ENCODE assay signal across 14 cellular contexts in the genomic region with DNA sequence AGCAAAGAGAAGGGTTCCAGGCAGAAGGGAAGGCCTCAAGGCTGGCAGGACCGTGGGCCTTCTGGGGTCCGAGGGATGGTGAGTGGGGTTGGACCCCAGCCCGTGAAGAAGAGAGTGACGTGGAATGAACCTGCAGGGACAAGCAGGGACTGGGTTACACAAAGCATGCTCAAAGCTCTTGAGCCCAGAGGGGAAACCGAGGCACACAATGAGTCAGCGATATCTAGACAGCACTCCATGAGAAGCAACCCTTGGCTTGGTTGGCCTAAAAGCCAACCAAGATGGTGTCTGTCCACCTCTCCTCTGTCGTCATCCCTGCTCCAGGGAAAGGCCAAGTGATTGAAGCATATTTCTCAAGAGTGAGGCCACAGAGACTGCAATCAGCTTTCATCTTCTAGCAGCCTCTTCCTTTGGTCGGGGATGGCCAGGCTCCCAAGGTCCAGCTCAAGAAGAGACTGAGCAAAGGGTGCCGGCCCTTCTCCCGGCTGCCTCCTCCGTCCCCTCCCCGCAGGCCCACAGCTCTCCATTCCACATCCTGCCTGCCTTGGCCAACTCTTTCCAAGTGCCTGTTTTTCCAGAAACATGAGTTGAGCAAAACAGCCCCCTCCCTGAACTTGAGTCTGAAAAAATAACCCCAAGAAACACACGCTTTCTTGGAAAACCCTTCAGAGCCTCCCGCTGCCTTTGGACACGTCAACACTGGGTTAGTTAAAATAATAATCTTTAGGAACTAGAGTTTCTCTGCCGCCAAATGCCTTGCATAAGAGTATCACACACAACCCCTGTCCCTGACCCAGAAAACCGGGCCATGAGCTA.
A peak's percentile ranks its signal among the peaks of the same experiment; 100 is the strongest.
DNase-seq lines count a peak whose midpoint lies in the region; ATAC-seq and TF ChIP-seq lines count a peak whose summit lies in the region.
"Had no signal": no experiment of that assay in that cellular context is flagged by ENCODE, and none has a peak within 500 bp of the region (broad histone marks: within the 10 kb centered on the region; RNA-seq: fewer than 3 reads in every experiment).

No MANE protein-coding gene starts in this region.

- peak overlapping the region; percentile 25 to 76 (median 65) for H3K27ac ChIP-seq in Peyer's patch
- no peak overlapping the region for H3K27ac ChIP-seq in PC-9

- DNase-seq in Peyer's patch = peak in 1 of 3 donors; percentile 65
- DNase-seq in fibroblast of pulmonary artery (ENCODE audit: low read depth) = peak; percentile 76
- DNase-seq in mucosa of descending colon = peak; percentile 32 to 63 (median 34)
- peak; percentile 98 for DNase-seq in stromal cell of bone marrow (ENCODE audit: low read depth)
- DNase-seq in NCI-H2029 treated with DMSO at 0.1 percent for 48 hours (lab: John Stamatoyannopoulos, UW) = no peak
- DNase-seq in PC-9 = no peak
- no peak for DNase-seq in activated CD4-positive, alpha-beta T cell treated with anti-CD3 and anti-CD28 coated beads, Interleukin-2, amount 10 ng/mL, durations not matched to agents 7 days and 5 days
- DNase-seq: activated CD4-positive, alpha-beta memory T cell treated with anti-CD3 and anti-CD28 coated beads, Interleukin-2, amount 10 ng/mL, durations not matched to agents 7 days and 5 days; activated gamma-delta T cell treated with Interleukin-2 at 50 U/mL for 16 hours; CD4-positive, CD25-positive, alpha-beta regulatory T cell; T-helper 17 cell had no signal

- H3K36me3 ChIP-seq in Peyer's patch (no peaks in the 10 kb centered on the region), mucosa of descending colon (ENCODE audit: low read depth) (no peaks in the 10 kb centered on the region), PC-9 (ENCODE audit: low read depth) (no peaks in the 10 kb centered on the region)

- no peak for TF ChIP-seq CTCF in Peyer's patch (IDR thresholded peaks at IDR 0.05)
- no peak for TF ChIP-seq CTCF in fibroblast of pulmonary artery (IDR thresholded peaks at IDR 0.05; ENCODE audit: low read length, missing control alignments)
- TF ChIP-seq CTCF in mucosa of descending colon (IDR thresholded peaks at IDR 0.05) = no peak
- no peak for TF ChIP-seq CTCF in PC-9 (conservative IDR thresholded peaks at IDR 0.05)

- H3K27ac Mint-ChIP-seq in activated CD4-positive, alpha-beta T cell treated with anti-CD3 and anti-CD28 coated beads, Interleukin-2, amount 10 ng/mL, durations not matched to agents 7 days and 5 days = no peak overlapping the region
- H3K27ac Mint-ChIP-seq: activated CD4-positive, alpha-beta memory T cell treated with anti-CD3 and anti-CD28 coated beads, Interleukin-2, amount 10 ng/mL, durations not matched to agents 7 days and 5 days; CD4-positive, CD25-positive, alpha-beta regulatory T cell; T-helper 17 cell had no signal

- no peaks in the 10 kb centered on the region for H3K9me3 ChIP-seq in Peyer's patch
- no peaks in the 10 kb centered on the region for H3K9me3 ChIP-seq in mucosa of descending colon
- no peaks in the 10 kb centered on the region for H3K9me3 ChIP-seq in PC-9 (ENCODE audit: insufficient read depth, low read depth)

- intact Hi-C loops in mucosa of descending colon (cut with DNase I, micrococcal nuclease) = no loop called here
- intact Hi-C loops in PC-9 (cut with micrococcal nuclease; ENCODE audit: unreplicated experiment) = no loop called here

- no peak overlapping the region for H3K4me3 ChIP-seq in Peyer's patch
- no peak overlapping the region for H3K4me3 ChIP-seq in fibroblast of pulmonary artery (replicated peaks; ENCODE audit: low read depth, low read length)
- H3K4me3 ChIP-seq in mucosa of descending colon = no peak overlapping the region
- no peak overlapping the region for H3K4me3 ChIP-seq in PC-9
- H3K4me3 ChIP-seq: skin epidermis had no signal

- no peak for ATAC-seq in mucosa of descending colon
- ATAC-seq in GM19395 (IDR thresholded peaks at IDR 0.05; ENCODE audit: unreplicated experiment) = no peak
- ATAC-seq: Panc1, T-helper 17 cell had no signal

- no peak overlapping the region for H2AFZ ChIP-seq in PC-9

- no peaks in the 10 kb centered on the region for H3K4me1 Mint-ChIP-seq in activated CD4-positive, alpha-beta T cell treated with anti-CD3 and anti-CD28 coated beads, Interleukin-2, amount 10 ng/mL, durations not matched to agents 7 days and 5 days
- H3K4me1 Mint-ChIP-seq: activated CD4-positive, alpha-beta memory T cell treated with anti-CD3 and anti-CD28 coated beads, Interleukin-2, amount 10 ng/mL, durations not matched to agents 7 days and 5 days; CD4-positive, CD25-positive, alpha-beta regulatory T cell had no signal

- CTCF ChIA-PET in PC-9 (lab: Charles Lee) = no interaction called here
- CTCF ChIA-PET in activated CD4-positive, alpha-beta T cell treated with anti-CD3 and anti-CD28 coated beads, Interleukin-2, amount 10 ng/mL, durations not matched to agents 7 days and 5 days (lab: Charles Lee) = no interaction called here

- no peaks in the 10 kb centered on the region for H3F3A ChIP-seq in PC-9 (ENCODE audit: insufficient read depth, low read depth)

- H3K9me2 ChIP-seq in PC-9 (ENCODE audit: insufficient read depth) = no peaks in the 10 kb centered on the region

- peaks cover 10% of the 10 kb centered on the region for H3K27me3 Mint-ChIP-seq in activated CD4-positive, alpha-beta T cell treated with anti-CD3 and anti-CD28 coated beads, Interleukin-2, amount 10 ng/mL, durations not matched to agents 7 days and 5 days
- H3K27me3 Mint-ChIP-seq: CD4-positive, CD25-positive, alpha-beta regulatory T cell had no signal

- no peak overlapping the region for H3K4me2 ChIP-seq in PC-9

- no peaks in the 10 kb centered on the region for H3K36me3 Mint-ChIP-seq in activated CD4-positive, alpha-beta T cell treated with anti-CD3 and anti-CD28 coated beads, Interleukin-2, amount 10 ng/mL, durations not matched to agents 7 days and 5 days (ENCODE audit: low read depth)
- H3K36me3 Mint-ChIP-seq: CD4-positive, CD25-positive, alpha-beta regulatory T cell had no signal

- H4K20me1 ChIP-seq in PC-9 (ENCODE audit: insufficient read depth) = no peaks in the 10 kb centered on the region

- TF ChIP-seq POLR2A in Peyer's patch (IDR thresholded peaks at IDR 0.05) = no peak

- no peaks in the 10 kb centered on the region for H3K79me2 ChIP-seq in PC-9 (ENCODE audit: low read depth)

- POLR2A ChIA-PET in PC-9 (lab: Charles Lee; ENCODE audit: unreplicated experiment) = no interaction called here
- POLR2A ChIA-PET in activated CD4-positive, alpha-beta T cell treated with anti-CD3 and anti-CD28 coated beads, Interleukin-2, amount 10 ng/mL, durations not matched to agents 7 days and 5 days (lab: Charles Lee) = no interaction called here

- H3K4me1 ChIP-seq in Peyer's patch (peaks cover 0 to 19% (median 0%) of the 10 kb centered on the region in 4 donors), mucosa of descending colon (ENCODE audit: low read depth) (no peaks in the 10 kb centered on the region), PC-9 (replicated peaks; ENCODE audit: insufficient read depth) (no peaks in the 10 kb centered on the region)

- BruUV-seq in PC-9 (replicated peaks; lab: Mats Ljungman, UMichigan) = no TSS peak

- no peak overlapping the region for H3K4me3 Mint-ChIP-seq in activated CD4-positive, alpha-beta T cell treated with anti-CD3 and anti-CD28 coated beads, Interleukin-2, amount 10 ng/mL, durations not matched to agents 7 days and 5 days
- H3K4me3 Mint-ChIP-seq: activated CD4-positive, alpha-beta memory T cell treated with anti-CD3 and anti-CD28 coated beads, Interleukin-2, amount 10 ng/mL, durations not matched to agents 7 days and 5 days; CD4-positive, CD25-positive, alpha-beta regulatory T cell; T-helper 17 cell had no signal

- H3K27me3 ChIP-seq in Peyer's patch (no peaks in the 10 kb centered on the region), PC-9 (ENCODE audit: insufficient read depth, low read depth) (no peaks in the 10 kb centered on the region)

- H3K9me3 Mint-ChIP-seq in activated CD4-positive, alpha-beta T cell treated with anti-CD3 and anti-CD28 coated beads, Interleukin-2, amount 10 ng/mL, durations not matched to agents 7 days and 5 days = no peaks in the 10 kb centered on the region
- H3K9me3 Mint-ChIP-seq: activated CD4-positive, alpha-beta memory T cell treated with anti-CD3 and anti-CD28 coated beads, Interleukin-2, amount 10 ng/mL, durations not matched to agents 7 days and 5 days had no signal

Comparison
In these comparisons a context has a peak if more than half of its experiments do, and no peak if none do; other contexts are left out.
1. DNase-seq: peak in fibroblast of pulmonary artery (single experiment), mucosa of descending colon (3 of 3) and stromal cell of bone marrow (single experiment); none in NCI-H2029 treated with DMSO at 0.1 percent for 48 hours (single experiment), PC-9 (0 of 2) and activated CD4-positive, alpha-beta T cell treated with anti-CD3 and anti-CD28 coated beads, Interleukin-2, amount 10 ng/mL, durations not matched to agents 7 days and 5 days (single experiment).